ENCODE assay signal across 14 cellular contexts in genomic region chr20:47585087-47585747, GRCh38.
A peak's percentile ranks its signal among the peaks of the same experiment; 100 is the strongest.
DNase-seq lines count a peak whose midpoint lies in the region; ATAC-seq and TF ChIP-seq lines count a peak whose summit lies in the region.
"Had no signal": no experiment of that assay in that cellular context is flagged by ENCODE, and none has a peak within 500 bp of the region (broad histone marks: within the 10 kb centered on the region; RNA-seq: fewer than 3 reads in every experiment).

No MANE protein-coding gene starts in this region.

- no peak overlapping the region for H3K4me3 ChIP-seq in CD4-positive, alpha-beta memory T cell (ENCODE audit: low read length in 2 of 2)
- H3K4me3 ChIP-seq in adipocyte (ENCODE audit: low read length): peak overlapping the region; percentile 23

- no peaks in the 10 kb centered on the region for H3K27me3 Mint-ChIP-seq in CD4-positive, alpha-beta memory T cell
- H3K27me3 Mint-ChIP-seq in naive B cell: no peaks in the 10 kb centered on the region
- H3K27me3 Mint-ChIP-seq: CD8-positive, alpha-beta memory T cell had no signal

- no peak for ATAC-seq in naive B cell (ENCODE audit: low read depth in 2 of 2)

- H3K9me3 Mint-ChIP-seq in CD4-positive, alpha-beta memory T cell: peaks cover 0 to 4% (median 0%) of the 10 kb centered on the region in 8 donors
- H3K9me3 Mint-ChIP-seq in naive B cell: no peaks in the 10 kb centered on the region
- H3K9me3 Mint-ChIP-seq: CD8-positive, alpha-beta memory T cell had no signal

- H3K9ac ChIP-seq in adipocyte (ENCODE audit: low read length): peak overlapping the region; percentile 39

- H3K27me3 ChIP-seq in CD4-positive, alpha-beta memory T cell (ENCODE audit: insufficient read depth, low read length): no peaks in the 10 kb centered on the region
- H3K27me3 ChIP-seq in adipocyte (replicated peaks; ENCODE audit: control insufficient read depth, insufficient read depth, low read length): no peaks in the 10 kb centered on the region

- H3K27ac Mint-ChIP-seq in CD4-positive, alpha-beta memory T cell: peak overlapping the region in 4 of 7 donors; percentile 22 to 62 (median 45)
- peak overlapping the region; percentile 28 to 86 (median 74) for H3K27ac Mint-ChIP-seq in naive B cell

- POLR2A ChIA-PET in CD4-positive, alpha-beta memory T cell (lab: Charles Lee; ENCODE audit: partially characterized antibody): no interaction called here

- intact Hi-C loops in CD4-positive, alpha-beta memory T cell (cut with micrococcal nuclease): no loop called here

- no peak overlapping the region for H3K27ac ChIP-seq in CD4-positive, alpha-beta memory T cell (ENCODE audit: low read depth, low read length)

- peaks cover 5% of the 10 kb centered on the region for H3K36me3 ChIP-seq in CD4-positive, alpha-beta memory T cell (ENCODE audit: insufficient read depth, low read length)
- peaks cover 7% of the 10 kb centered on the region for H3K36me3 ChIP-seq in adipocyte (ENCODE audit: control insufficient read depth, insufficient read depth, low read length, severe bottlenecking)

- no peak for TF ChIP-seq CTCF in GM20000 (IDR thresholded peaks at IDR 0.05; ENCODE audit: extremely low read depth, missing control alignments)

- H3K4me1 Mint-ChIP-seq in CD4-positive, alpha-beta memory T cell: peaks cover 15 to 31% (median 24%) of the 10 kb centered on the region in 4 donors
- peaks cover 38 to 73% (median 55%) of the 10 kb centered on the region in 3 donors for H3K4me1 Mint-ChIP-seq in naive B cell

- no peak for DNase-seq in CD4-positive, alpha-beta memory T cell
- DNase-seq in GM20000 (ENCODE audit: low spot score) (peak; percentile 30), adipocyte (ENCODE audit: low read depth) (no peak), naive B cell (no peak), T1000 (lab: John Stamatoyannopoulos, UW) (no peak), DMS53 (lab: John Stamatoyannopoulos, UW) (no peak), superior temporal gyrus (ENCODE audit: extremely low spot score) (no peak), pons (ENCODE audit: low spot score) (no peak)
- DNase-seq: activated T-cell treated with anti-CD3 and anti-CD28 coated beads, Interleukin-2, amount 50 U/mL, for 1 hour; CD8-positive, alpha-beta memory T cell; central memory CD4-positive, alpha-beta T cell; mesendoderm; NCI-H1105; NCI-H446 treated with DMSO at 0.1 percent for 48 hours had no signal

- no peak overlapping the region for H3K4me3 Mint-ChIP-seq in CD4-positive, alpha-beta memory T cell
- H3K4me3 Mint-ChIP-seq in naive B cell: peak overlapping the region in 3 of 8 donors; percentile 19 to 63 (median 24)
- H3K4me3 Mint-ChIP-seq: CD8-positive, alpha-beta memory T cell had no signal

- CTCF ChIA-PET in CD4-positive, alpha-beta memory T cell (lab: Charles Lee; ENCODE audit: partially characterized antibody): interaction anchor here (0.9 kb wide), 1 partner anchor 13 kb away, joined by 3 read pairs; no protein-coding TSS in a partner anchor

- H3K4me1 ChIP-seq in CD4-positive, alpha-beta memory T cell (ENCODE audit: insufficient read depth, low read length): no peaks in the 10 kb centered on the region
- H3K4me1 ChIP-seq in adipocyte (ENCODE audit: control insufficient read depth, insufficient read depth, low read length): peaks cover 18% of the 10 kb centered on the region

- H3K9me3 ChIP-seq in CD4-positive, alpha-beta memory T cell (ENCODE audit: control insufficient read depth in 1 of 2, low read length in 2 of 2): no peaks in the 10 kb centered on the region
- H3K9me3 ChIP-seq in adipocyte (ENCODE audit: control insufficient read depth, low read length): no peaks in the 10 kb centered on the region

- peaks cover 9 to 32% of the 10 kb centered on the region in 2 donors for H3K36me3 Mint-ChIP-seq in CD4-positive, alpha-beta memory T cell
- H3K36me3 Mint-ChIP-seq in naive B cell: peaks cover 7 to 13% of the 10 kb centered on the region in 2 donors
